ENCODE assay signal across 35 cellular contexts in genomic region chrX:121592884-121593283, GRCh38.
"Had no signal": no experiment of that assay in that cellular context is flagged by ENCODE, and none has a peak within 500 bp of the region (broad histone marks: within the 10 kb centered on the region; RNA-seq: fewer than 3 reads in every experiment).

No MANE protein-coding gene starts in this region.

- H3K4me1 ChIP-seq: ascending aorta, body of pancreas, breast epithelium had no signal

- H3K36me3 ChIP-seq: ascending aorta, brain microvascular endothelial cell, breast epithelium had no signal

- DNase-seq: activated B cell treated with CpG ODN at 0.5 μM for 24 hours; activated CD4-positive, alpha-beta memory T cell treated with anti-CD3 and anti-CD28 coated beads for 36 hours; activated CD4-positive, alpha-beta T cell treated with anti-CD3 and anti-CD28 coated beads for 4 hours; activated CD4-positive, alpha-beta T cell treated with anti-CD3 and anti-CD28 coated beads, Interleukin-2, amount 10 ng/mL, durations not matched to agents 24 days and 14 days; activated CD4-positive, alpha-beta T cell treated with anti-CD3 and anti-CD28 coated beads, Interleukin-2, amount 50 U/mL, for 1 hour; activated CD4-positive, alpha-beta T cell treated with anti-CD3 and anti-CD28 coated beads, Interleukin-2, amount 50 U/mL, for 4 hours; activated CD4-positive, CD25-positive, alpha-beta regulatory T cell treated with anti-CD3 and anti-CD28 coated beads, Interleukin-2, amount 50 U/mL, for 72 hours; activated CD8-positive, alpha-beta memory T cell treated with anti-CD3 and anti-CD28 coated beads, Interleukin-2, amount 50 U/mL, for 4 hours; activated CD8-positive, alpha-beta T cell treated with anti-CD3 and anti-CD28 coated beads for 36 hours; activated effector memory CD4-positive, alpha-beta T cell treated with Interleukin-2 at 50 U/mL for 16 hours; activated gamma-delta T cell; activated naive CD4-positive, alpha-beta T cell treated with anti-CD3 and anti-CD28 coated beads, Interleukin-2, amount 10 ng/mL, durations not matched to agents 7 days and 5 days; activated naive CD4-positive, alpha-beta T cell treated with Interleukin-2 at 50 U/mL for 16 hours; activated naive CD8-positive, alpha-beta T cell treated with anti-CD3 and anti-CD28 coated beads, Interleukin-2, amount 10 ng/mL, durations not matched to agents 7 days and 5 days; activated naive CD8-positive, alpha-beta T cell treated with anti-CD3 and anti-CD28 coated beads, Interleukin-2, amount 50 U/mL, for 24 hours; activated T-cell treated with anti-CD3 and anti-CD28 coated beads for 4 hours; activated T-cell treated with anti-CD3 and anti-CD28 coated beads, Interleukin-2, amount 50 U/mL, for 1 hour; activated T-cell treated with anti-CD3 and anti-CD28 coated beads, Interleukin-2, amount 50 U/mL, for 48 hours; amygdala; anterior cingulate cortex; body of pancreas; brain microvascular endothelial cell; central memory CD4-positive, alpha-beta T cell; T-helper 1 cell; T-helper 2 cell; T-helper 9 cell had no signal

- H3K27ac ChIP-seq: ascending aorta, body of pancreas, brain microvascular endothelial cell, breast epithelium, VCaP had no signal

- H3K4me1 Mint-ChIP-seq: activated B cell treated with CpG ODN at 0.5 μM for 24 hours; activated CD4-positive, alpha-beta T cell treated with anti-CD3 and anti-CD28 coated beads, Interleukin-2, amount 10 ng/mL, durations not matched to agents 24 days and 14 days; activated naive CD4-positive, alpha-beta T cell treated with anti-CD3 and anti-CD28 coated beads, Interleukin-2, amount 10 ng/mL, durations not matched to agents 7 days and 5 days; activated naive CD4-positive, alpha-beta T cell treated with anti-CD3 and anti-CD28 coated beads, Interleukin-2, amount 50 U/mL, for 24 hours; activated naive CD8-positive, alpha-beta T cell treated with anti-CD3 and anti-CD28 coated beads, Interleukin-2, amount 10 ng/mL, durations not matched to agents 7 days and 5 days; activated naive CD8-positive, alpha-beta T cell treated with anti-CD3 and anti-CD28 coated beads, Interleukin-2, amount 50 U/mL, for 24 hours had no signal

- H3K27me3 Mint-ChIP-seq: activated B cell treated with CpG ODN at 0.5 μM for 24 hours; activated CD4-positive, alpha-beta T cell treated with anti-CD3 and anti-CD28 coated beads, Interleukin-2, amount 10 ng/mL, durations not matched to agents 24 days and 14 days; activated CD8-positive, alpha-beta T cell treated with anti-CD3 and anti-CD28 coated beads for 36 hours; activated naive CD4-positive, alpha-beta T cell treated with anti-CD3 and anti-CD28 coated beads, Interleukin-2, amount 10 ng/mL, durations not matched to agents 7 days and 5 days; activated naive CD8-positive, alpha-beta T cell; activated naive CD8-positive, alpha-beta T cell treated with anti-CD3 and anti-CD28 coated beads, Interleukin-2, amount 10 ng/mL, durations not matched to agents 7 days and 5 days; activated naive CD8-positive, alpha-beta T cell treated with anti-CD3 and anti-CD28 coated beads, Interleukin-2, amount 50 U/mL, for 24 hours had no signal

- H3K9me3 Mint-ChIP-seq: activated B cell treated with CpG ODN at 0.5 μM for 24 hours; activated CD4-positive, alpha-beta memory T cell treated with anti-CD3 and anti-CD28 coated beads for 36 hours; activated CD4-positive, alpha-beta T cell treated with anti-CD3 and anti-CD28 coated beads, Interleukin-2, amount 10 ng/mL, durations not matched to agents 24 days and 14 days; activated CD8-positive, alpha-beta T cell treated with anti-CD3 and anti-CD28 coated beads for 36 hours; activated naive CD4-positive, alpha-beta T cell treated with anti-CD3 and anti-CD28 coated beads, Interleukin-2, amount 10 ng/mL, durations not matched to agents 7 days and 5 days; activated naive CD4-positive, alpha-beta T cell treated with anti-CD3 and anti-CD28 coated beads, Interleukin-2, amount 50 U/mL, for 24 hours; activated naive CD8-positive, alpha-beta T cell treated with anti-CD3 and anti-CD28 coated beads, Interleukin-2, amount 10 ng/mL, durations not matched to agents 7 days and 5 days; activated naive CD8-positive, alpha-beta T cell treated with anti-CD3 and anti-CD28 coated beads, Interleukin-2, amount 50 U/mL, for 24 hours; activated T-helper 2 cell treated with anti-CD3 and anti-CD28 coated beads, Interferon-gamma antibody, Interleukin-2, Interleukin-4, amounts not matched to agents 10 μg/mL and 5 μg/mL and 100 μg/mL, durations not matched to agents 14 hours and 24 hours and 36 hours; T-helper 1 cell treated with Interleukin-12 subunit alpha and Interleukin-12 subunit beta and Interleukin-4 antibody, amounts not matched to agents 30 μg/mL and 1 μg/mL, for 36 hours; T-helper 2 cell treated with Interferon-gamma antibody and Interleukin-4, amounts not matched to agents 5 μg/mL and 100 μg/mL, for 36 hours had no signal

- H3K4me3 Mint-ChIP-seq: activated B cell treated with CpG ODN at 0.5 μM for 24 hours; activated CD4-positive, alpha-beta memory T cell treated with anti-CD3 and anti-CD28 coated beads for 36 hours; activated CD4-positive, alpha-beta T cell treated with anti-CD3 and anti-CD28 coated beads, Interleukin-2, amount 10 ng/mL, durations not matched to agents 24 days and 14 days; activated CD8-positive, alpha-beta T cell treated with anti-CD3 and anti-CD28 coated beads for 36 hours; activated naive CD4-positive, alpha-beta T cell treated with anti-CD3 and anti-CD28 coated beads, Interleukin-2, amount 10 ng/mL, durations not matched to agents 7 days and 5 days; activated naive CD4-positive, alpha-beta T cell treated with anti-CD3 and anti-CD28 coated beads, Interleukin-2, amount 50 U/mL, for 24 hours; activated naive CD8-positive, alpha-beta T cell; activated naive CD8-positive, alpha-beta T cell treated with anti-CD3 and anti-CD28 coated beads, Interleukin-2, amount 10 ng/mL, durations not matched to agents 7 days and 5 days; activated naive CD8-positive, alpha-beta T cell treated with anti-CD3 and anti-CD28 coated beads, Interleukin-2, amount 50 U/mL, for 24 hours; T-helper 1 cell treated with Interleukin-12 subunit alpha and Interleukin-12 subunit beta and Interleukin-4 antibody, amounts not matched to agents 30 μg/mL and 1 μg/mL, for 36 hours; T-helper 2 cell treated with Interferon-gamma antibody and Interleukin-4, amounts not matched to agents 5 μg/mL and 100 μg/mL, for 36 hours had no signal

- H3K36me3 Mint-ChIP-seq: activated CD4-positive, alpha-beta memory T cell treated with anti-CD3 and anti-CD28 coated beads for 36 hours; activated naive CD4-positive, alpha-beta T cell treated with anti-CD3 and anti-CD28 coated beads, Interleukin-2, amount 10 ng/mL, durations not matched to agents 7 days and 5 days; activated naive CD4-positive, alpha-beta T cell treated with anti-CD3 and anti-CD28 coated beads, Interleukin-2, amount 50 U/mL, for 24 hours; activated naive CD8-positive, alpha-beta T cell; activated naive CD8-positive, alpha-beta T cell treated with anti-CD3 and anti-CD28 coated beads, Interleukin-2, amount 10 ng/mL, durations not matched to agents 7 days and 5 days had no signal

- FAIRE-seq: TTC549 had no signal

- H3K27me3 ChIP-seq: ascending aorta, body of pancreas, brain microvascular endothelial cell, breast epithelium had no signal

- ATAC-seq: activated CD8-positive, alpha-beta T cell treated with anti-CD3 and anti-CD28 coated beads for 36 hours; activated naive CD8-positive, alpha-beta T cell treated with anti-CD3 and anti-CD28 coated beads, Interleukin-2, amount 50 U/mL, for 24 hours; body of pancreas had no signal

- H3K4me3 ChIP-seq: ascending aorta, body of pancreas, breast epithelium had no signal

- H3K9me3 ChIP-seq: ascending aorta, body of pancreas, breast epithelium had no signal

- H3K27ac Mint-ChIP-seq: activated B cell treated with CpG ODN at 0.5 μM for 24 hours; activated CD4-positive, alpha-beta memory T cell treated with anti-CD3 and anti-CD28 coated beads for 36 hours; activated CD4-positive, alpha-beta T cell treated with anti-CD3 and anti-CD28 coated beads, Interleukin-2, amount 10 ng/mL, durations not matched to agents 24 days and 14 days; activated CD8-positive, alpha-beta T cell treated with anti-CD3 and anti-CD28 coated beads for 36 hours; activated naive CD4-positive, alpha-beta T cell treated with anti-CD3 and anti-CD28 coated beads, Interleukin-2, amount 10 ng/mL, durations not matched to agents 7 days and 5 days; activated naive CD4-positive, alpha-beta T cell treated with anti-CD3 and anti-CD28 coated beads, Interleukin-2, amount 50 U/mL, for 24 hours; activated naive CD8-positive, alpha-beta T cell; activated naive CD8-positive, alpha-beta T cell treated with anti-CD3 and anti-CD28 coated beads, Interleukin-2, amount 10 ng/mL, durations not matched to agents 7 days and 5 days; activated naive CD8-positive, alpha-beta T cell treated with anti-CD3 and anti-CD28 coated beads, Interleukin-2, amount 50 U/mL, for 24 hours; activated T-helper 2 cell treated with anti-CD3 and anti-CD28 coated beads, Interferon-gamma antibody, Interleukin-2, Interleukin-4, amounts not matched to agents 10 μg/mL and 5 μg/mL and 100 μg/mL, durations not matched to agents 14 hours and 24 hours and 36 hours; T-helper 1 cell treated with Interleukin-12 subunit alpha and Interleukin-12 subunit beta and Interleukin-4 antibody, amounts not matched to agents 30 μg/mL and 1 μg/mL, for 36 hours; T-helper 2 cell treated with Interferon-gamma antibody and Interleukin-4, amounts not matched to agents 5 μg/mL and 100 μg/mL, for 36 hours had no signal
